Comparison of ENCODE assay signal across 17 cellular contexts in the genomic region with DNA sequence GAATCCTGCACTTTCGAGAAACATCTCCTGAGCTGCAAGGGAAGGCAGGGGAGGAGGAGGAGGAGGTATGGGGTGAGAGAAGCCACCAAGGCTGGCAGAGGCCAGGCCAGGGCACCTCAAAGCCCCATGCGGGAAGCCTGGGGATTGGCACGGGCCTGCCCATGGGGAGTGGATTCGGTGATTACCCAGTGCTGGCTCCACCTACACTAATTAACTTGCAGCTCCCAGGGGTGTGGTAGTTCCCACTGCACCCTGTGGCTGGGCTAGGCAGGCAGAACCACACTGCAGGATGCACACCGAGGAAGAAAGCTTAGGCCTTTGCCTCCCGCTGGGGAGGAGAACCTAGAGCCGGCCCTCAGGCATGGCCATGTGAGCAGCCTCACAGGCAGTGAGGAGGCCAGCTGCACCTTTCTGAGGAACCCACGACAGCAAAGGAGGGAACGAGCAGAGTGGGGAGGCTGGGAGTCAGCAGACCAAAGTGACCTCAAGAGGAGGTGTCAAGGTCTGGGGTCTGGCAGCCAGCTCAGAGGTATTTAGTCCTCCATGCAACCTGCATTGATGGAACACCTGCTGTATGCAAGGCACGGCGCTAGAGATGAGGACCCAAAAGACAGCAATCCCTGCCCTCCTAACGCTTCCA. TPM values are rescaled to one million over a fixed set of nuclear protein-coding genes. Genes with fewer than 3 reads are reported as not detected.
DNase-seq lines count a peak whose midpoint lies in the region; ATAC-seq, FAIRE-seq and TF ChIP-seq lines count a peak whose summit lies in the region.
"Had no signal": no experiment of that assay in that cellular context is flagged by ENCODE, and none has a peak within 500 bp of the region (broad histone marks: within the 10 kb centered on the region; RNA-seq: fewer than 3 reads in every experiment).

No MANE protein-coding gene starts in this region.

- H3K27ac ChIP-seq in HEK293 (ENCODE audit: extremely low read depth, low read depth, low read length) (no peak overlapping the region), kidney (ENCODE audit: low read depth in 2 of 2, low read length in 2 of 2) (no peak overlapping the region), transverse colon (no peak overlapping the region)
- H3K27ac ChIP-seq: 22Rv1, Peyer's patch had no signal

- TF ChIP-seq CTCF in HEK293 (tag by site-specific recombination; IDR thresholded peaks at IDR 0.05) (no peak), kidney (IDR thresholded peaks at IDR 0.05; ENCODE audit: borderline replicate concordance, extremely low read depth, insufficient read depth) (no peak), transverse colon (IDR thresholded peaks at IDR 0.05) (no peak)

- H3K9me3 ChIP-seq in HEK293 (ENCODE audit: control insufficient read depth, insufficient read depth, low read depth, low read length) (no peaks in the 10 kb centered on the region), kidney (ENCODE audit: control insufficient read depth in 1 of 2, low read length in 2 of 2) (no peaks in the 10 kb centered on the region), transverse colon (no peaks in the 10 kb centered on the region)
- H3K9me3 ChIP-seq: Peyer's patch had no signal

- no peaks in the 10 kb centered on the region for H3K4me1 Mint-ChIP-seq in T-cell
- H3K4me1 Mint-ChIP-seq: CD8-positive, alpha-beta memory T cell had no signal

- CTCF ChIA-PET in HEK293 (lab: Yijun Ruan, JAX) = no interaction called here
- CTCF ChIA-PET in T-cell (lab: Charles Lee) = no interaction called here

- ATAC-seq in sciatic nerve (no peak), T-cell (replicated peaks in 1 of 4) (no peak)

- FAIRE-seq in kidney (lab: Jason Lieb, UNC) = no peak
- FAIRE-seq: H1 had no signal

- H3K36me3 ChIP-seq in HEK293 (ENCODE audit: control insufficient read depth in 2 of 2, insufficient read depth in 1 of 2, low read length in 2 of 2) (no peaks in the 10 kb centered on the region), kidney (ENCODE audit: control insufficient read depth in 1 of 2, insufficient read depth in 2 of 2, low read length in 2 of 2) (no peaks in the 10 kb centered on the region), transverse colon (no peaks in the 10 kb centered on the region)
- H3K36me3 ChIP-seq: Peyer's patch had no signal

- H3K27me3 ChIP-seq in transverse colon = no peaks in the 10 kb centered on the region
- H3K27me3 ChIP-seq: Peyer's patch had no signal

- DNase-seq in NCI-H146 (lab: John Stamatoyannopoulos, UW) (peak; percentile 14), NCI-H146 treated with DMSO at 0.1 percent for 48 hours (lab: John Stamatoyannopoulos, UW; ENCODE audit: unreplicated experiment) (no peak), kidney (peak; percentile 52), sciatic nerve (ENCODE audit: low spot score) (peak; percentile 27), NCI-H510A treated with DMSO at 0.1 percent for 48 hours (lab: John Stamatoyannopoulos, UW) (no peak), T-cell (no peak), transverse colon (no peak)
- DNase-seq: DND-41, GDM1, KBM-7, NCI-H446 treated with DMSO at 0.1 percent for 48 hours, Peyer's patch, SIG-M5 had no signal

- H3K4me3 Mint-ChIP-seq in T-cell = no peak overlapping the region
- H3K4me3 Mint-ChIP-seq: CD8-positive, alpha-beta memory T cell had no signal

- H3K27me3 Mint-ChIP-seq in T-cell = peaks cover 0 to 3% of the 10 kb centered on the region in 2 donors

- no peaks in the 10 kb centered on the region for H3K4me1 ChIP-seq in HEK293 (ENCODE audit: control insufficient read depth, insufficient read depth, low read length)
- H3K4me1 ChIP-seq in kidney (ENCODE audit: control insufficient read depth in 1 of 2, insufficient read depth in 1 of 2, low read depth in 1 of 2, low read length in 2 of 2) = no peaks in the 10 kb centered on the region
- H3K4me1 ChIP-seq in transverse colon = no peaks in the 10 kb centered on the region
- H3K4me1 ChIP-seq: Peyer's patch had no signal

- TF ChIP-seq EP300 in transverse colon (IDR thresholded peaks at IDR 0.05; ENCODE audit: low read depth) = no peak

- intact Hi-C loops in kidney (cut with DNase I) (no loop called here), sciatic nerve (cut with DNase I) (no loop called here), transverse colon (cut with DNase I; ENCODE audit: low total_unique reads) (no loop called here)

- in situ Hi-C loops in transverse colon (cut with MboI; ENCODE audit: low pct_ligation_motif_present in 1 of 4, low pct_unique_long_range_greater_than_20kb in 1 of 4, low sequenced_read_pairs in 3 of 4) = no loop called here

- TF ChIP-seq POLR2A in transverse colon (IDR thresholded peaks at IDR 0.05) = no peak

- 20 to 72% methylated on average over 1 to 12 of the region's 12 CpGs for WGBS in transverse colon (ENCODE audit: low coverage in 1 of 2), 2 donors

- no peak overlapping the region for H3K9ac ChIP-seq in kidney (ENCODE audit: low read length in 2 of 2)

- no peaks in the 10 kb centered on the region for H3K36me3 Mint-ChIP-seq in T-cell
- H3K36me3 Mint-ChIP-seq: CD8-positive, alpha-beta memory T cell had no signal

- H3K4me3 ChIP-seq in HEK293 (ENCODE audit: low read depth, low read length) (no peak overlapping the region), kidney (ENCODE audit: low read length in 2 of 2) (no peak overlapping the region), transverse colon (no peak overlapping the region)
- H3K4me3 ChIP-seq: Peyer's patch had no signal

- POLR2A ChIA-PET in HEK293 (lab: Yijun Ruan, JAX) (no interaction called here), T-cell (lab: Charles Lee) (no interaction called here)

- H3K9me3 Mint-ChIP-seq in T-cell = no peaks in the 10 kb centered on the region
- H3K9me3 Mint-ChIP-seq: CD8-positive, alpha-beta memory T cell had no signal

- H3K27ac Mint-ChIP-seq in T-cell = no peak overlapping the region
- H3K27ac Mint-ChIP-seq: CD8-positive, alpha-beta memory T cell had no signal

TF ChIP-seq in HEK293, 187 proteins besides CTCF, POLR2A, EP300 and RAD21:
- no peak for TF ChIP-seq ZBTB21 (tag by site-specific recombination; IDR thresholded peaks at IDR 0.05)
- no peak for TF ChIP-seq ZNF214 (tag by site-specific recombination; IDR thresholded peaks at IDR 0.05; ENCODE audit: borderline replicate concordance)
- TF ChIP-seq ZIC2 (tag by site-specific recombination; IDR thresholded peaks at IDR 0.05) = peak; percentile 67

RNA-seq across cellular contexts. Expression of gene GRID1, which starts 27.2 kb away (rescaled TPM):
- total RNA-seq in kidney = 1.4 TPM
- polyA plus RNA-seq in kidney (ENCODE audit: insufficient read depth, low read depth, low replicate concordance) = 0.37 TPM
- 15.4 TPM for total RNA-seq in sciatic nerve
- total RNA-seq in T-cell = under 1 TPM in 1 of 5 donors, not detected in 4; 0.68 TPM
- total RNA-seq in transverse colon = 1 to 10 TPM in 2 of 4 donors, under 1 TPM in 2; 0.40 to 1.9 (median 1.00) TPM
- total RNA-seq: CD8-positive, alpha-beta memory T cell had no signal
- polyA plus RNA-seq: CD8-positive, alpha-beta memory T cell had no signal

Comparison
In these comparisons a context has a peak if more than half of its experiments do, and no peak if none do; other contexts are left out.
1. DNase-seq: peak in NCI-H146 (single experiment), kidney (single experiment) and sciatic nerve (single experiment); none in NCI-H146 treated with DMSO at 0.1 percent for 48 hours (single experiment), NCI-H510A treated with DMSO at 0.1 percent for 48 hours (single experiment), T-cell (0 of 34) and transverse colon (single experiment).